Comparison of ENCODE assay signal across 28 cellular contexts in genomic region chr15:88038261-88038660, GRCh38.
"Had no signal": no experiment of that assay in that cellular context is flagged by ENCODE, and none has a peak within 500 bp of the region (broad histone marks: within the 10 kb centered on the region; RNA-seq: fewer than 3 reads in every experiment).

No MANE protein-coding gene starts in this region.

- H3K9me3 ChIP-seq: ascending aorta, esophagus squamous epithelium had no signal

- ATAC-seq: activated naive CD4-positive, alpha-beta T cell treated with anti-CD3 and anti-CD28 coated beads, Interleukin-2, amount 50 U/mL, for 72 hours; activated T-cell treated with anti-CD3 and anti-CD28 coated beads, Interleukin-2, amount 50 U/mL, for 72 hours; effector memory CD8-positive, alpha-beta T cell; WTC11 had no signal

- H3K27ac Mint-ChIP-seq: activated CD4-positive, alpha-beta memory T cell treated with anti-CD3 and anti-CD28 coated beads, Interleukin-2, amount 10 ng/mL, durations not matched to agents 7 days and 5 days; activated CD4-positive, alpha-beta T cell treated with anti-CD3 and anti-CD28 coated beads, Interleukin-2, amount 10 ng/mL, durations not matched to agents 7 days and 5 days; activated naive CD4-positive, alpha-beta T cell treated with anti-CD3 and anti-CD28 coated beads, Interleukin-2, amount 10 ng/mL, durations not matched to agents 7 days and 5 days; activated naive CD4-positive, alpha-beta T cell treated with anti-CD3 and anti-CD28 coated beads, Interleukin-2, amount 50 U/mL, for 72 hours; activated naive CD8-positive, alpha-beta T cell treated with anti-CD3 and anti-CD28 coated beads, Interleukin-2, amount 10 ng/mL, durations not matched to agents 7 days and 5 days; activated T-cell treated with anti-CD3 and anti-CD28 coated beads, Interleukin-2, amount 50 U/mL, for 24 hours; activated T-cell treated with anti-CD3 and anti-CD28 coated beads, Interleukin-2, amount 50 U/mL, for 72 hours; effector memory CD8-positive, alpha-beta T cell; WTC11 had no signal

- H3K27me3 Mint-ChIP-seq: brain had no signal

- H3K27ac ChIP-seq: ascending aorta, epithelial cell of prostate, esophagus squamous epithelium, VCaP had no signal

- H3K36me3 Mint-ChIP-seq: activated naive CD4-positive, alpha-beta T cell treated with anti-CD3 and anti-CD28 coated beads, Interleukin-2, amount 10 ng/mL, durations not matched to agents 7 days and 5 days; activated naive CD4-positive, alpha-beta T cell treated with anti-CD3 and anti-CD28 coated beads, Interleukin-2, amount 50 U/mL, for 72 hours; activated naive CD8-positive, alpha-beta T cell treated with anti-CD3 and anti-CD28 coated beads, Interleukin-2, amount 10 ng/mL, durations not matched to agents 7 days and 5 days; brain; WTC11 had no signal

- H3K27me3 ChIP-seq: ascending aorta had no signal

- H3K9me3 Mint-ChIP-seq: activated CD4-positive, alpha-beta memory T cell treated with anti-CD3 and anti-CD28 coated beads, Interleukin-2, amount 10 ng/mL, durations not matched to agents 7 days and 5 days; activated CD4-positive, alpha-beta T cell treated with anti-CD3 and anti-CD28 coated beads, Interleukin-2, amount 10 ng/mL, durations not matched to agents 7 days and 5 days; activated naive CD4-positive, alpha-beta T cell treated with anti-CD3 and anti-CD28 coated beads, Interleukin-2, amount 10 ng/mL, durations not matched to agents 7 days and 5 days; activated naive CD4-positive, alpha-beta T cell treated with anti-CD3 and anti-CD28 coated beads, Interleukin-2, amount 50 U/mL, for 72 hours; activated naive CD8-positive, alpha-beta T cell treated with anti-CD3 and anti-CD28 coated beads, Interleukin-2, amount 10 ng/mL, durations not matched to agents 7 days and 5 days; activated T-cell treated with anti-CD3 and anti-CD28 coated beads, Interleukin-2, amount 50 U/mL, for 24 hours; activated T-cell treated with anti-CD3 and anti-CD28 coated beads, Interleukin-2, amount 50 U/mL, for 72 hours; central memory CD8-positive, alpha-beta T cell had no signal

- H3K4me1 Mint-ChIP-seq: activated CD4-positive, alpha-beta memory T cell treated with anti-CD3 and anti-CD28 coated beads, Interleukin-2, amount 10 ng/mL, durations not matched to agents 7 days and 5 days; activated naive CD4-positive, alpha-beta T cell treated with anti-CD3 and anti-CD28 coated beads, Interleukin-2, amount 10 ng/mL, durations not matched to agents 7 days and 5 days; central memory CD8-positive, alpha-beta T cell had no signal

- H3K4me3 Mint-ChIP-seq: activated CD4-positive, alpha-beta memory T cell treated with anti-CD3 and anti-CD28 coated beads, Interleukin-2, amount 10 ng/mL, durations not matched to agents 7 days and 5 days; activated CD4-positive, alpha-beta T cell treated with anti-CD3 and anti-CD28 coated beads, Interleukin-2, amount 10 ng/mL, durations not matched to agents 7 days and 5 days; activated naive CD4-positive, alpha-beta T cell treated with anti-CD3 and anti-CD28 coated beads, Interleukin-2, amount 10 ng/mL, durations not matched to agents 7 days and 5 days; activated naive CD8-positive, alpha-beta T cell treated with anti-CD3 and anti-CD28 coated beads, Interleukin-2, amount 10 ng/mL, durations not matched to agents 7 days and 5 days; activated T-cell treated with anti-CD3 and anti-CD28 coated beads, Interleukin-2, amount 50 U/mL, for 24 hours; activated T-cell treated with anti-CD3 and anti-CD28 coated beads, Interleukin-2, amount 50 U/mL, for 72 hours; brain; central memory CD8-positive, alpha-beta T cell; effector memory CD8-positive, alpha-beta T cell; WTC11 had no signal

- DNase-seq: activated CD4-positive, alpha-beta memory T cell treated with anti-CD3 and anti-CD28 coated beads, Interleukin-2, amount 10 ng/mL, durations not matched to agents 7 days and 5 days; activated CD4-positive, alpha-beta T cell treated with anti-CD3 and anti-CD28 coated beads for 1 hour; activated CD4-positive, alpha-beta T cell treated with anti-CD3 and anti-CD28 coated beads for 4 hours; activated CD4-positive, alpha-beta T cell treated with anti-CD3 and anti-CD28 coated beads, Interleukin-2, amount 10 ng/mL, durations not matched to agents 7 days and 5 days; activated CD4-positive, alpha-beta T cell treated with anti-CD3 and anti-CD28 coated beads, Interleukin-2, amount 50 U/mL, for 4 hours; activated CD8-positive, alpha-beta memory T cell treated with anti-CD3 and anti-CD28 coated beads, Interleukin-2, amount 50 U/mL, for 48 hours; activated gamma-delta T cell; activated naive CD4-positive, alpha-beta T cell; activated naive CD4-positive, alpha-beta T cell treated with anti-CD3 and anti-CD28 coated beads, Interleukin-2, amount 10 ng/mL, durations not matched to agents 7 days and 5 days; activated naive CD8-positive, alpha-beta T cell treated with anti-CD3 and anti-CD28 coated beads, Interleukin-2, amount 10 ng/mL, durations not matched to agents 7 days and 5 days; activated T-cell treated with anti-CD3 and anti-CD28 coated beads for 4 hours; activated T-cell treated with anti-CD3 and anti-CD28 coated beads, Interleukin-2, amount 50 U/mL, for 24 hours; activated T-cell treated with anti-CD3 and anti-CD28 coated beads, Interleukin-2, amount 50 U/mL, for 72 hours; cortex of kidney; dermis blood vessel endothelial cell; effector CD4-positive, alpha-beta T cell; effector memory CD8-positive, alpha-beta T cell; esophagus squamous epithelium; foreskin melanocyte; head of caudate nucleus; T-helper 2 cell had no signal
